Comparison of ENCODE assay signal across 23 cellular contexts in genomic region chr5:73290242-73290641, GRCh38.
"Had no signal": no experiment of that assay in that cellular context is flagged by ENCODE, and none has a peak within 500 bp of the region (broad histone marks: within the 10 kb centered on the region; RNA-seq: fewer than 3 reads in every experiment).

No MANE protein-coding gene starts in this region.

- ATAC-seq: effector memory CD8-positive, alpha-beta T cell; foreskin keratinocyte; left cardiac atrium; lower lobe of right lung had no signal

- H3K4me1 Mint-ChIP-seq: immature natural killer cell, memory B cell, naive B cell had no signal

- H3K36me3 Mint-ChIP-seq: immature natural killer cell, naive B cell had no signal

- H3K36me3 ChIP-seq: esophagus squamous epithelium, left ventricle myocardium inferior, lower lobe of right lung, neutrophil, ovary, right atrium auricular region, stomach, thoracic aorta, transverse colon had no signal

- H3K27ac Mint-ChIP-seq: effector memory CD8-positive, alpha-beta T cell; immature natural killer cell; memory B cell; naive B cell; nephron progenitor cell had no signal

- H3K27ac ChIP-seq: esophagus squamous epithelium, foreskin keratinocyte, left ventricle myocardium inferior, lower lobe of right lung, neutrophil, ovary, right atrium auricular region, stomach, thoracic aorta, transverse colon had no signal

- H3K9me3 ChIP-seq: esophagus squamous epithelium, left ventricle myocardium inferior, lower lobe of right lung, neutrophil, right atrium auricular region, thoracic aorta, transverse colon had no signal

- H3K4me3 Mint-ChIP-seq: effector memory CD8-positive, alpha-beta T cell; immature natural killer cell; memory B cell; naive B cell; nephron progenitor cell had no signal

- H3K4me1 ChIP-seq: esophagus squamous epithelium, left ventricle myocardium inferior, lower lobe of right lung, right atrium auricular region, stomach, transverse colon had no signal

- H3K27me3 ChIP-seq: foreskin keratinocyte, ovary had no signal

- DNase-seq: cortex of kidney; effector memory CD8-positive, alpha-beta T cell; esophagus squamous epithelium; foreskin keratinocyte; immature natural killer cell; kidney; left cardiac atrium; left ventricle myocardium inferior; lower lobe of right lung; midbrain; naive B cell; nephron progenitor cell; ovary; small intestine; stimulated activated CD4-positive, alpha-beta T cell treated with anti-CD3 and anti-CD28 coated beads, Interleukin-12 subunit alpha, Interleukin-12 subunit beta, amount 100 ng/mL, for 4 hours; stimulated activated naive CD4-positive, alpha-beta T cell; stomach; substantia nigra; transverse colon had no signal

- H3K4me3 ChIP-seq: esophagus squamous epithelium, left ventricle myocardium inferior, lower lobe of right lung, ovary, right atrium auricular region, stomach, thoracic aorta, transverse colon had no signal
